Comparison of ENCODE assay signal across 1 cellular context in the genomic region with DNA sequence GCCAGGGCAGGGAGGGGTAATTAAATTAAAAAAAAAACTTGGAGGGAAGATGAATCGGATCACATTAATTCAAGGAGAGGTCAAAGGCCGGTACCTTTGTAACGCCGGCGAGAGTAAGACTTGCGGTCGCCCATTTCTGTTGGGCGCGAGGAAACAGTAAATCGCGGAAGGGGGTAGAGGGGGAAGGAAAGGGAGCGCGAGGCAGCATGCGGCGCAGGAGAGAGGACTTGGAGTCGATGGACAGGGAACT.
TF ChIP-seq lines count a peak whose summit lies in the region.

No MANE protein-coding gene starts in this region.

TF ChIP-seq in HepG2, 621 proteins besides CTCF, POLR2A, EP300 and RAD21 (continued from another document and continues in another):
- TF ChIP-seq NFIB (CRISPR knock-in tag; IDR thresholded peaks at IDR 0.05; ENCODE audit: borderline replicate concordance): no peak
- TF ChIP-seq FOXC1 (CRISPR knock-in tag; IDR thresholded peaks at IDR 0.05; ENCODE audit: borderline replicate concordance): no peak; the same call in 1 of the 2 replicates
- TF ChIP-seq GTF2F1 (IDR thresholded peaks at IDR 0.05; ENCODE audit: low read length): no peak
- no peak for TF ChIP-seq CREB1 (IDR thresholded peaks at IDR 0.05)
- TF ChIP-seq CREB1 (CRISPR knock-in tag; IDR thresholded peaks at IDR 0.05): peak; percentile 60; the same call in 1 of the 2 replicates
- peak; percentile 50 for TF ChIP-seq ZBTB7B (CRISPR knock-in tag; IDR thresholded peaks at IDR 0.05)
- TF ChIP-seq KDM5B (CRISPR knock-in tag; IDR thresholded peaks at IDR 0.05; ENCODE audit: borderline replicate concordance): peak; percentile 60; the same call in 1 of the 2 replicates
- peak; percentile 77; the same call in 1 of the 2 replicates for TF ChIP-seq ZNF543 (CRISPR knock-in tag; IDR thresholded peaks at IDR 0.05)
- TF ChIP-seq HMG20A (CRISPR knock-in tag; IDR thresholded peaks at IDR 0.05; ENCODE audit: borderline replicate concordance): no peak; the same call in 1 of the 2 replicates
- TF ChIP-seq ZNF264 (CRISPR knock-in tag; IDR thresholded peaks at IDR 0.05): peak; percentile 6; the same call in 1 of the 2 replicates
- peak; percentile 95 for TF ChIP-seq SIX4 (CRISPR knock-in tag; IDR thresholded peaks at IDR 0.05)
- no peak for TF ChIP-seq NR1H2 (CRISPR knock-in tag; IDR thresholded peaks at IDR 0.05; ENCODE audit: borderline replicate concordance, low read depth)
- peak; percentile 46; the same call in 1 of the 2 replicates for TF ChIP-seq HOXA5 (CRISPR knock-in tag; IDR thresholded peaks at IDR 0.05)
- TF ChIP-seq, protein P1, sequence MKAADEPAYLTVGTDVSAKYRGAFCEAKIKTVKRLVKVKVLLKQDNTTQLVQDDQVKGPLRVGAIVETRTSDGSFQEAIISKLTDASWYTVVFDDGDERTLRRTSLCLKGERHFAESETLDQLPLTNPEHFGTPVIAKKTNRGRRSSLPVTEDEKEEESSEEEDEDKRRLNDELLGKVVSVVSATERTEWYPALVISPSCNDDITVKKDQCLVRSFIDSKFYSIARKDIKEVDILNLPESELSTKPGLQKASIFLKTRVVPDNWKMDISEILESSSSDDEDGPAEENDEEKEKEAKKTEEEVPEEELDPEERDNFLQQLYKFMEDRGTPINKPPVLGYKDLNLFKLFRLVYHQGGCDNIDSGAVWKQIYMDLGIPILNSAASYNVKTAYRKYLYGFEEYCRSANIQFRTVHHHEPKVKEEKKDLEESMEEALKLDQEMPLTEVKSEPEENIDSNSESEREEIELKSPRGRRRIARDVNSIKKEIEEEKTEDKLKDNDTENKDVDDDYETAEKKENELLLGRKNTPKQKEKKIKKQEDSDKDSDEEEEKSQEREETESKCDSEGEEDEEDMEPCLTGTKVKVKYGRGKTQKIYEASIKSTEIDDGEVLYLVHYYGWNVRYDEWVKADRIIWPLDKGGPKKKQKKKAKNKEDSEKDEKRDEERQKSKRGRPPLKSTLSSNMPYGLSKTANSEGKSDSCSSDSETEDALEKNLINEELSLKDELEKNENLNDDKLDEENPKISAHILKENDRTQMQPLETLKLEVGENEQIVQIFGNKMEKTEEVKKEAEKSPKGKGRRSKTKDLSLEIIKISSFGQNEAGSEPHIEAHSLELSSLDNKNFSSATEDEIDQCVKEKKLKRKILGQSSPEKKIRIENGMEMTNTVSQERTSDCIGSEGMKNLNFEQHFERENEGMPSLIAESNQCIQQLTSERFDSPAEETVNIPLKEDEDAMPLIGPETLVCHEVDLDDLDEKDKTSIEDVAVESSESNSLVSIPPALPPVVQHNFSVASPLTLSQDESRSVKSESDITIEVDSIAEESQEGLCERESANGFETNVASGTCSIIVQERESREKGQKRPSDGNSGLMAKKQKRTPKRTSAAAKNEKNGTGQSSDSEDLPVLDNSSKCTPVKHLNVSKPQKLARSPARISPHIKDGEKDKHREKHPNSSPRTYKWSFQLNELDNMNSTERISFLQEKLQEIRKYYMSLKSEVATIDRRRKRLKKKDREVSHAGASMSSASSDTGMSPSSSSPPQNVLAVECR (CRISPR knock-in tag; IDR thresholded peaks at IDR 0.05; ENCODE audit: borderline replicate concordance): peak; percentile 68; the same call in 1 of the 2 replicates
- TF ChIP-seq NFYC (CRISPR knock-in tag; IDR thresholded peaks at IDR 0.05): no peak
- TF ChIP-seq, protein P2, sequence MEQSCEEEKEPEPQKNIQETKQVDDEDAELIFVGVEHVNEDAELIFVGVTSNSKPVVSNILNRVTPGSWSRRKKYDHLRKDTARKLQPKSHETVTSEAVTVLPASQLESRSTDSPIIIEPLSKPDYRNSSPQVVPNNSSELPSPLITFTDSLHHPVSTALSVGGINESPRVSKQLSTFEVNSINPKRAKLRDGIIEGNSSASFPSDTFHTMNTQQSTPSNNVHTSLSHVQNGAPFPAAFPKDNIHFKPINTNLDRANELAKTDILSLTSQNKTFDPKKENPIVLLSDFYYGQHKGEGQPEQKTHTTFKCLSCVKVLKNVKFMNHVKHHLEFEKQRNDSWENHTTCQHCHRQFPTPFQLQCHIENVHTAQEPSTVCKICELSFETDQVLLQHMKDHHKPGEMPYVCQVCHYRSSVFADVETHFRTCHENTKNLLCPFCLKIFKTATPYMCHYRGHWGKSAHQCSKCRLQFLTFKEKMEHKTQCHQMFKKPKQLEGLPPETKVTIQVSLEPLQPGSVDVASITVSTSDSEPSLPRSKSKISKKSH (CRISPR knock-in tag; IDR thresholded peaks at IDR 0.05; ENCODE audit: borderline replicate concordance): no peak; the same call in 1 of the 2 replicates
- peak; percentile 38; the same call in 1 of the 2 replicates for TF ChIP-seq ZSCAN30 (CRISPR knock-in tag; IDR thresholded peaks at IDR 0.05)
- peak; percentile 76; the same call in 1 of the 2 replicates for TF ChIP-seq ZNF772 (CRISPR knock-in tag; IDR thresholded peaks at IDR 0.05)
- no peak for TF ChIP-seq RAD51 (IDR thresholded peaks at IDR 0.05; ENCODE audit: borderline replicate concordance)
- TF ChIP-seq ZNF563 (CRISPR knock-in tag; IDR thresholded peaks at IDR 0.05): peak; percentile 68; the same call in 1 of the 2 replicates
- TF ChIP-seq, protein P3, sequence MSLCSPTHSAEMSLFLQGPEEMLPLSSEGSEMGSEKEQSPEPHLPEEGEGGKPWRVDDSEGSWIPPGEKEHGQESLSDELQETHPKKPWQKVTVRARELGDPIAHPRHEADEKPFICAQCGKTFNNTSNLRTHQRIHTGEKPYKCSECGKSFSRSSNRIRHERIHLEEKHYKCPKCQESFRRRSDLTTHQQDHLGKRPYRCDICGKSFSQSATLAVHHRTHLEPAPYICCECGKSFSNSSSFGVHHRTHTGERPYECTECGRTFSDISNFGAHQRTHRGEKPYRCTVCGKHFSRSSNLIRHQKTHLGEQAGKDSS (CRISPR knock-in tag; IDR thresholded peaks at IDR 0.05; ENCODE audit: borderline replicate concordance, low read depth): peak; percentile 52; the same call in 1 of the 2 replicates
- no peak for TF ChIP-seq ARNT (IDR thresholded peaks at IDR 0.05)
- peak; percentile 50; the same call in 1 of the 2 replicates for TF ChIP-seq REPIN1 (CRISPR knock-in tag; IDR thresholded peaks at IDR 0.05; ENCODE audit: borderline replicate concordance, low read depth)
- TF ChIP-seq GPN1 (CRISPR knock-in tag; IDR thresholded peaks at IDR 0.05; ENCODE audit: borderline replicate concordance): no peak
- peak; percentile 82 for TF ChIP-seq ZMYM4 (CRISPR knock-in tag; IDR thresholded peaks at IDR 0.05)
- TF ChIP-seq, protein P4, sequence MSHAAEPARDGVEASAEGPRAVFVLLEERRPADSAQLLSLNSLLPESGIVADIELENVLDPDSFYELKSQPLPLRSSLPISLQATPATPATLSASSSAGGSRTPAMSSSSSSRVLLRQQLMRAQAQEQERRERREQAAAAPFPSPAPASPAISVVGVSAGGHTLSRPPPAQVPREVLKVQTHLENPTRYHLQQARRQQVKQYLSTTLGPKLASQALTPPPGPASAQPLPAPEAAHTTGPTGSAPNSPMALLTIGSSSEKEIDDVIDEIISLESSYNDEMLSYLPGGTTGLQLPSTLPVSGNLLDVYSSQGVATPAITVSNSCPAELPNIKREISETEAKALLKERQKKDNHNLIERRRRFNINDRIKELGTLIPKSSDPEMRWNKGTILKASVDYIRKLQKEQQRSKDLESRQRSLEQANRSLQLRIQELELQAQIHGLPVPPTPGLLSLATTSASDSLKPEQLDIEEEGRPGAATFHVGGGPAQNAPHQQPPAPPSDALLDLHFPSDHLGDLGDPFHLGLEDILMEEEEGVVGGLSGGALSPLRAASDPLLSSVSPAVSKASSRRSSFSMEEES (CRISPR knock-in tag; IDR thresholded peaks at IDR 0.05): peak; percentile 51; the same call in 1 of the 2 replicates
- TF ChIP-seq KDM3A (CRISPR knock-in tag; IDR thresholded peaks at IDR 0.05; ENCODE audit: low read depth): 0 out of 2 replicates have a peak, but pooled peaks have one; percentile 70
- no peak for TF ChIP-seq SP4 (CRISPR knock-in tag; IDR thresholded peaks at IDR 0.05)
- TF ChIP-seq MYC (CRISPR knock-in tag; IDR thresholded peaks at IDR 0.05; ENCODE audit: borderline replicate concordance): peak; percentile 79; the same call in 1 of the 2 replicates
- peak; percentile 60; the same call in 1 of the 2 replicates for TF ChIP-seq ELF4 (CRISPR knock-in tag; IDR thresholded peaks at IDR 0.05; ENCODE audit: borderline replicate concordance)
- no peak for TF ChIP-seq ZNF746 (CRISPR knock-in tag; IDR thresholded peaks at IDR 0.05)
- TF ChIP-seq ZNF230 (CRISPR knock-in tag; IDR thresholded peaks at IDR 0.05): peak; percentile 93; the same call in 1 of the 2 replicates
- no peak for TF ChIP-seq SRSF1 (optimal IDR thresholded peaks at IDR 0.05; ENCODE audit: low read depth, low read length)
- TF ChIP-seq ZFP82 (CRISPR knock-in tag; IDR thresholded peaks at IDR 0.05; ENCODE audit: borderline replicate concordance): peak; percentile 91; the same call in 1 of the 2 replicates
- no peak for TF ChIP-seq ZFAT (CRISPR knock-in tag; conservative IDR thresholded peaks at IDR 0.05)
- TF ChIP-seq, protein P5, sequence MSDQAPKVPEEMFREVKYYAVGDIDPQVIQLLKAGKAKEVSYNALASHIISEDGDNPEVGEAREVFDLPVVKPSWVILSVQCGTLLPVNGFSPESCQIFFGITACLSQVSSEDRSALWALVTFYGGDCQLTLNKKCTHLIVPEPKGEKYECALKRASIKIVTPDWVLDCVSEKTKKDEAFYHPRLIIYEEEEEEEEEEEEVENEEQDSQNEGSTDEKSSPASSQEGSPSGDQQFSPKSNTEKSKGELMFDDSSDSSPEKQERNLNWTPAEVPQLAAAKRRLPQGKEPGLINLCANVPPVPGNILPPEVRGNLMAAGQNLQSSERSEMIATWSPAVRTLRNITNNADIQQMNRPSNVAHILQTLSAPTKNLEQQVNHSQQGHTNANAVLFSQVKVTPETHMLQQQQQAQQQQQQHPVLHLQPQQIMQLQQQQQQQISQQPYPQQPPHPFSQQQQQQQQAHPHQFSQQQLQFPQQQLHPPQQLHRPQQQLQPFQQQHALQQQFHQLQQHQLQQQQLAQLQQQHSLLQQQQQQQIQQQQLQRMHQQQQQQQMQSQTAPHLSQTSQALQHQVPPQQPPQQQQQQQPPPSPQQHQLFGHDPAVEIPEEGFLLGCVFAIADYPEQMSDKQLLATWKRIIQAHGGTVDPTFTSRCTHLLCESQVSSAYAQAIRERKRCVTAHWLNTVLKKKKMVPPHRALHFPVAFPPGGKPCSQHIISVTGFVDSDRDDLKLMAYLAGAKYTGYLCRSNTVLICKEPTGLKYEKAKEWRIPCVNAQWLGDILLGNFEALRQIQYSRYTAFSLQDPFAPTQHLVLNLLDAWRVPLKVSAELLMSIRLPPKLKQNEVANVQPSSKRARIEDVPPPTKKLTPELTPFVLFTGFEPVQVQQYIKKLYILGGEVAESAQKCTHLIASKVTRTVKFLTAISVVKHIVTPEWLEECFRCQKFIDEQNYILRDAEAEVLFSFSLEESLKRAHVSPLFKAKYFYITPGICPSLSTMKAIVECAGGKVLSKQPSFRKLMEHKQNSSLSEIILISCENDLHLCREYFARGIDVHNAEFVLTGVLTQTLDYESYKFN (CRISPR knock-in tag; conservative IDR thresholded peaks at IDR 0.05): peak; percentile 55
- no peak for TF ChIP-seq SP140L (CRISPR knock-in tag; IDR thresholded peaks at IDR 0.05; ENCODE audit: borderline replicate concordance)
- no peak for TF ChIP-seq YY1 (IDR thresholded peaks at IDR 0.05; ENCODE audit: insufficient read depth, insufficient replicate concordance, low read depth, low read length)
- peak; percentile 79; the same call in 1 of the 2 replicates for TF ChIP-seq ZNF501 (CRISPR knock-in tag; IDR thresholded peaks at IDR 0.05)
- 0 out of 2 replicates have a peak, but pooled peaks have one; percentile 36 for TF ChIP-seq ZNF256 (CRISPR knock-in tag; conservative IDR thresholded peaks at IDR 0.05)
- TF ChIP-seq SALL1 (CRISPR knock-in tag; IDR thresholded peaks at IDR 0.05): peak; percentile 77
- no peak for TF ChIP-seq ZNF577 (CRISPR knock-in tag; IDR thresholded peaks at IDR 0.05; ENCODE audit: borderline replicate concordance, low read depth)
- TF ChIP-seq, protein P6, sequence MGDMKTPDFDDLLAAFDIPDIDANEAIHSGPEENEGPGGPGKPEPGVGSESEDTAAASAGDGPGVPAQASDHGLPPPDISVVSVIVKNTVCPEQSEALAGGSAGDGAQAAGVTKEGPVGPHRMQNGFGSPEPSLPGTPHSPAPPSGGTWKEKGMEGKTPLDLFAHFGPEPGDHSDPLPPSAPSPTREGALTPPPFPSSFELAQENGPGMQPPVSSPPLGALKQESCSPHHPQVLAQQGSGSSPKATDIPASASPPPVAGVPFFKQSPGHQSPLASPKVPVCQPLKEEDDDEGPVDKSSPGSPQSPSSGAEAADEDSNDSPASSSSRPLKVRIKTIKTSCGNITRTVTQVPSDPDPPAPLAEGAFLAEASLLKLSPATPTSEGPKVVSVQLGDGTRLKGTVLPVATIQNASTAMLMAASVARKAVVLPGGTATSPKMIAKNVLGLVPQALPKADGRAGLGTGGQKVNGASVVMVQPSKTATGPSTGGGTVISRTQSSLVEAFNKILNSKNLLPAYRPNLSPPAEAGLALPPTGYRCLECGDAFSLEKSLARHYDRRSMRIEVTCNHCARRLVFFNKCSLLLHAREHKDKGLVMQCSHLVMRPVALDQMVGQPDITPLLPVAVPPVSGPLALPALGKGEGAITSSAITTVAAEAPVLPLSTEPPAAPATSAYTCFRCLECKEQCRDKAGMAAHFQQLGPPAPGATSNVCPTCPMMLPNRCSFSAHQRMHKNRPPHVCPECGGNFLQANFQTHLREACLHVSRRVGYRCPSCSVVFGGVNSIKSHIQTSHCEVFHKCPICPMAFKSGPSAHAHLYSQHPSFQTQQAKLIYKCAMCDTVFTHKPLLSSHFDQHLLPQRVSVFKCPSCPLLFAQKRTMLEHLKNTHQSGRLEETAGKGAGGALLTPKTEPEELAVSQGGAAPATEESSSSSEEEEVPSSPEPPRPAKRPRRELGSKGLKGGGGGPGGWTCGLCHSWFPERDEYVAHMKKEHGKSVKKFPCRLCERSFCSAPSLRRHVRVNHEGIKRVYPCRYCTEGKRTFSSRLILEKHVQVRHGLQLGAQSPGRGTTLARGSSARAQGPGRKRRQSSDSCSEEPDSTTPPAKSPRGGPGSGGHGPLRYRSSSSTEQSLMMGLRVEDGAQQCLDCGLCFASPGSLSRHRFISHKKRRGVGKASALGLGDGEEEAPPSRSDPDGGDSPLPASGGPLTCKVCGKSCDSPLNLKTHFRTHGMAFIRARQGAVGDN (CRISPR knock-in tag; IDR thresholded peaks at IDR 0.05): peak; percentile 96
